Comparison of ENCODE assay signal across 26 cellular contexts in genomic region chr12:23542187-23542586, GRCh38.
"Had no signal": no experiment of that assay in that cellular context is flagged by ENCODE, and none has a peak within 500 bp of the region (broad histone marks: within the 10 kb centered on the region; RNA-seq: fewer than 3 reads in every experiment).

No MANE protein-coding gene starts in this region.

- H3K36me3 ChIP-seq: thoracic aorta, thyroid gland, upper lobe of left lung, upper lobe of right lung, uterus, vagina had no signal

- H3K4me1 ChIP-seq: stomach, suprapubic skin, testis, thyroid gland, upper lobe of left lung, upper lobe of right lung, uterus, vagina had no signal

- ATAC-seq: stimulated activated effector memory CD8-positive, alpha-beta T cell treated with anti-CD3 and anti-CD28 coated beads, Interleukin-12 subunit alpha, Interleukin-12 subunit beta, amount 100 ng/mL, for 72 hours; stimulated activated memory B cell treated with anti-CD40 and anti-IgM and Interleukin-4, amounts not matched to agents 10 μg/mL and 1 μg/mL and 100 μg/mL, for 72 hours; stimulated activated naive B cell treated with anti-CD40 and anti-IgM and Interleukin-4, amounts not matched to agents 10 μg/mL and 1 μg/mL and 100 μg/mL, for 72 hours; stimulated activated naive CD8-positive, alpha-beta T cell treated with anti-CD3 and anti-CD28 coated beads, Interleukin-15, amount 100 ng/mL, for 72 hours; stimulated activated naive CD8-positive, alpha-beta T cell treated with anti-CD3 and anti-CD28 coated beads, Interleukin-15, Interleukin-2, amounts not matched to agents 100 U/mL and 50 U/mL, for 24 hours; upper lobe of right lung had no signal

- H3K4me3 ChIP-seq: stomach, suprapubic skin, testis, thoracic aorta, thyroid gland, tibial artery, tibial nerve, upper lobe of left lung, upper lobe of right lung, uterus, vagina had no signal

- H3K9me3 ChIP-seq: stomach, suprapubic skin, testis, thoracic aorta, thyroid gland, tibial artery, tibial nerve, upper lobe of left lung, upper lobe of right lung, uterus, vagina had no signal

- H3K27me3 ChIP-seq: stomach, suprapubic skin, testis, thyroid gland, tibial artery, tibial nerve, upper lobe of left lung, upper lobe of right lung, uterus, vagina had no signal

- DNase-seq: stimulated activated CD4-positive, alpha-beta T cell treated with anti-CD3 and anti-CD28 coated beads, Interleukin-2, amount 100 ng/mL, for 48 hours; stimulated activated CD4-positive, alpha-beta T cell treated with anti-CD3 and anti-CD28 coated beads, Interleukin-4, amount 100 ng/mL, for 1 hour; stimulated activated CD4-positive, alpha-beta T cell treated with anti-CD3 and anti-CD28 coated beads, Interleukin-4, amount 100 ng/mL, for 24 hours; stimulated activated CD4-positive, alpha-beta T cell treated with anti-CD3 and anti-CD28 coated beads, Interleukin-4, amount 100 ng/mL, for 4 hours; stimulated activated CD8-positive, alpha-beta memory T cell treated with anti-CD3 and anti-CD28 coated beads, Interleukin-4, amount 100 ng/mL, for 48 hours; stimulated activated naive B cell treated with anti-CD40 and anti-IgM and Interleukin-4, amounts not matched to agents 10 μg/mL and 1 μg/mL and 100 μg/mL, for 72 hours; stimulated activated naive CD4-positive, alpha-beta T cell; stimulated activated naive CD4-positive, alpha-beta T cell treated with Interleukin-2 at 50 U/mL for 16 hours; stimulated activated naive CD8-positive, alpha-beta T cell treated with anti-CD3 and anti-CD28 coated beads, Interleukin-15, amount 100 ng/mL, for 72 hours; stimulated activated naive CD8-positive, alpha-beta T cell treated with anti-CD3 and anti-CD28 coated beads, Interleukin-15, Interleukin-2, amounts not matched to agents 100 U/mL and 50 U/mL, for 24 hours; stomach; substantia nigra; testis; thyroid gland; tibial artery; trophoblast cell; upper lobe of left lung; upper lobe of right lung; uterus had no signal

- FAIRE-seq: urothelium cell line had no signal

- H3K27ac ChIP-seq: stomach, suprapubic skin, testis, thoracic aorta, thyroid gland, tibial artery, tibial nerve, upper lobe of left lung, upper lobe of right lung, uterus, vagina had no signal
